In genomic region chr11:134223836-134224709, GRCh38 we compare ENCODE assay signal across 1 cellular context.
TF ChIP-seq lines count a peak whose summit lies in the region.

Gene NCAPD3, minus strand, starts transcription at chr11:134223967. Its CDS starts 41 bp downstream, at chr11:134223926.
Gene VPS26B, plus strand, starts transcription at chr11:134224671. Its CDS starts 452 bp downstream, at chr11:134225123.

TF ChIP-seq in GM12878, 131 proteins besides CTCF, POLR2A, EP300 and RAD21 (continued from another document):
- TF ChIP-seq ZNF687 (IDR thresholded peaks at IDR 0.05), result peak; percentile 86
- no peak for TF ChIP-seq E2F8 (IDR thresholded peaks at IDR 0.05; ENCODE audit: low read depth, partially characterized antibody)
- TF ChIP-seq CBFB (IDR thresholded peaks at IDR 0.05; ENCODE audit: low read depth), result no peak; the same call in 1 of the 2 replicates
- peak; percentile 97 for TF ChIP-seq E2F4 (IDR thresholded peaks at IDR 0.05; ENCODE audit: low read depth, low read length)
- TF ChIP-seq, protein P1, sequence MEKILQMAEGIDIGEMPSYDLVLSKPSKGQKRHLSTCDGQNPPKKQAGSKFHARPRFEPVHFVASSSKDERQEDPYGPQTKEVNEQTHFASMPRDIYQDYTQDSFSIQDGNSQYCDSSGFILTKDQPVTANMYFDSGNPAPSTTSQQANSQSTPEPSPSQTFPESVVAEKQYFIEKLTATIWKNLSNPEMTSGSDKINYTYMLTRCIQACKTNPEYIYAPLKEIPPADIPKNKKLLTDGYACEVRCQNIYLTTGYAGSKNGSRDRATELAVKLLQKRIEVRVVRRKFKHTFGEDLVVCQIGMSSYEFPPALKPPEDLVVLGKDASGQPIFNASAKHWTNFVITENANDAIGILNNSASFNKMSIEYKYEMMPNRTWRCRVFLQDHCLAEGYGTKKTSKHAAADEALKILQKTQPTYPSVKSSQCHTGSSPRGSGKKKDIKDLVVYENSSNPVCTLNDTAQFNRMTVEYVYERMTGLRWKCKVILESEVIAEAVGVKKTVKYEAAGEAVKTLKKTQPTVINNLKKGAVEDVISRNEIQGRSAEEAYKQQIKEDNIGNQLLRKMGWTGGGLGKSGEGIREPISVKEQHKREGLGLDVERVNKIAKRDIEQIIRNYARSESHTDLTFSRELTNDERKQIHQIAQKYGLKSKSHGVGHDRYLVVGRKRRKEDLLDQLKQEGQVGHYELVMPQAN (conservative IDR thresholded peaks at IDR 0.05), result peak; percentile 92
- TF ChIP-seq NBN (IDR thresholded peaks at IDR 0.05), result peak; percentile 81
- peak; percentile 70; the same call in 1 of the 2 replicates for TF ChIP-seq SIN3A (IDR thresholded peaks at IDR 0.05; ENCODE audit: low read depth, low read length)
- peak; percentile 35; the same call in 1 of the 2 replicates for TF ChIP-seq RUNX3 (IDR thresholded peaks at IDR 0.05; ENCODE audit: low read length)
- 0 out of 2 replicates have a peak, but pooled peaks have one; percentile 12 for TF ChIP-seq TCF3 (IDR thresholded peaks at IDR 0.05; ENCODE audit: borderline replicate concordance, insufficient read depth, low read depth, low read length)
- peak; percentile 81 for TF ChIP-seq RFX5 (IDR thresholded peaks at IDR 0.05; ENCODE audit: low read depth, low read length)
- peak; percentile 83 for TF ChIP-seq MYC (IDR thresholded peaks at IDR 0.05; ENCODE audit: insufficient read depth, insufficient read length, insufficient replicate concordance, low read length, severe bottlenecking)
- TF ChIP-seq YY1 (IDR thresholded peaks at IDR 0.05; ENCODE audit: low read depth, low read length), result peak; percentile 78
- TF ChIP-seq STAT3 (IDR thresholded peaks at IDR 0.05; ENCODE audit: low read depth, low read length), result no peak
- no peak for TF ChIP-seq CUX1 (IDR thresholded peaks at IDR 0.05; ENCODE audit: insufficient replicate concordance, low read depth, low read length)
- no peak for TF ChIP-seq DPF2 (IDR thresholded peaks at IDR 0.05)
- no peak for TF ChIP-seq SMAD1 (IDR thresholded peaks at IDR 0.05; ENCODE audit: low read depth, partially characterized antibody)
- 0 out of 2 replicates have a peak, but pooled peaks have one; percentile 38 for TF ChIP-seq PAX5 (IDR thresholded peaks at IDR 0.05; ENCODE audit: borderline replicate concordance, low read depth, low read length)
- TF ChIP-seq BHLHE40 (IDR thresholded peaks at IDR 0.05; ENCODE audit: borderline replicate concordance in 1 of 2, low read depth in 2 of 2, low read length in 1 of 2), result peak; percentile 72 to 88; a peak in 3 of 4 replicates
- TF ChIP-seq BCLAF1 (IDR thresholded peaks at IDR 0.05), result no peak
- TF ChIP-seq, protein P2, sequence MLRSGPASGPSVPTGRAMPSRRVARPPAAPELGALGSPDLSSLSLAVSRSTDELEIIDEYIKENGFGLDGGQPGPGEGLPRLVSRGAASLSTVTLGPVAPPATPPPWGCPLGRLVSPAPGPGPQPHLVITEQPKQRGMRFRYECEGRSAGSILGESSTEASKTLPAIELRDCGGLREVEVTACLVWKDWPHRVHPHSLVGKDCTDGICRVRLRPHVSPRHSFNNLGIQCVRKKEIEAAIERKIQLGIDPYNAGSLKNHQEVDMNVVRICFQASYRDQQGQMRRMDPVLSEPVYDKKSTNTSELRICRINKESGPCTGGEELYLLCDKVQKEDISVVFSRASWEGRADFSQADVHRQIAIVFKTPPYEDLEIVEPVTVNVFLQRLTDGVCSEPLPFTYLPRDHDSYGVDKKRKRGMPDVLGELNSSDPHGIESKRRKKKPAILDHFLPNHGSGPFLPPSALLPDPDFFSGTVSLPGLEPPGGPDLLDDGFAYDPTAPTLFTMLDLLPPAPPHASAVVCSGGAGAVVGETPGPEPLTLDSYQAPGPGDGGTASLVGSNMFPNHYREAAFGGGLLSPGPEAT (IDR thresholded peaks at IDR 0.05; ENCODE audit: low read depth), result peak; percentile 75
- TF ChIP-seq CHD1 (IDR thresholded peaks at IDR 0.05; ENCODE audit: low read depth, low read length), result 0 out of 2 replicates have a peak, but pooled peaks have one; percentile 48
- TF ChIP-seq SRF (IDR thresholded peaks at IDR 0.05; ENCODE audit: low read depth in 2 of 2, low read length in 2 of 2), result peak; percentile 59 to 78; a peak in 2 of 4 replicates
- TF ChIP-seq FOS (IDR thresholded peaks at IDR 0.05; ENCODE audit: borderline replicate concordance, extremely low read depth, insufficient read length), result peak; percentile 77
- peak; percentile 89 for TF ChIP-seq CHD2 (IDR thresholded peaks at IDR 0.05; ENCODE audit: borderline replicate concordance, low read depth, low read length)
- peak; percentile 27; the same call in 1 of the 2 replicates for TF ChIP-seq CREM (IDR thresholded peaks at IDR 0.05; ENCODE audit: low read depth)
- peak; percentile 92; the same call in 1 of the 2 replicates for TF ChIP-seq RB1 (IDR thresholded peaks at IDR 0.05; ENCODE audit: borderline replicate concordance)
- no peak for TF ChIP-seq CBX5 (IDR thresholded peaks at IDR 0.05; ENCODE audit: low read depth)
- TF ChIP-seq, protein P3, sequence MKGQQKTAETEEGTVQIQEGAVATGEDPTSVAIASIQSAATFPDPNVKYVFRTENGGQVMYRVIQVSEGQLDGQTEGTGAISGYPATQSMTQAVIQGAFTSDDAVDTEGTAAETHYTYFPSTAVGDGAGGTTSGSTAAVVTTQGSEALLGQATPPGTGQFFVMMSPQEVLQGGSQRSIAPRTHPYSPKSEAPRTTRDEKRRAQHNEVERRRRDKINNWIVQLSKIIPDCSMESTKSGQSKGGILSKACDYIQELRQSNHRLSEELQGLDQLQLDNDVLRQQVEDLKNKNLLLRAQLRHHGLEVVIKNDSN (IDR thresholded peaks at IDR 0.05; ENCODE audit: borderline replicate concordance, extremely low read length, insufficient read depth, low read depth, low read length), result no peak
- peak; percentile 100 for TF ChIP-seq IKZF1 (conservative IDR thresholded peaks at IDR 0.05)
- no peak for TF ChIP-seq RELA (IDR thresholded peaks at IDR 0.05; ENCODE audit: borderline replicate concordance, partially characterized antibody)
- TF ChIP-seq MEF2B (IDR thresholded peaks at IDR 0.05; ENCODE audit: partially characterized antibody, poor library complexity, severe bottlenecking), result peak; percentile 28
- peak; percentile 46; the same call in 1 of the 2 replicates for TF ChIP-seq MAX (IDR thresholded peaks at IDR 0.05; ENCODE audit: low read depth, low read length)
- no peak; the same call in 1 of the 2 replicates for TF ChIP-seq POLR2AphosphoS2 (IDR thresholded peaks at IDR 0.05; ENCODE audit: low read depth, low read length)
- peak; percentile 66; the same call in 1 of the 2 replicates for TF ChIP-seq PML (IDR thresholded peaks at IDR 0.05; ENCODE audit: low read length)
- TF ChIP-seq KAT2A (conservative IDR thresholded peaks at IDR 0.05; ENCODE audit: control insufficient read depth, low read depth, low read length), result no peak
